8 cellular contexts compared by ENCODE assay signal in genomic region chrX:3707673-3708072, GRCh38. TPM values are rescaled to one million over a fixed set of nuclear protein-coding genes. Genes with fewer than 3 reads are reported as not detected.
DNase-seq lines count a peak whose midpoint lies in the region; ATAC-seq, FAIRE-seq and TF ChIP-seq lines count a peak whose summit lies in the region.
"Not testable (repeated sequence)": the region's sequence is repeated elsewhere in the genome, so short reads cannot be mapped to it uniquely, and the experiment has no call there.

No MANE protein-coding gene starts in this region.

- H3K27me3 ChIP-seq in CD8-positive, alpha-beta T cell (ENCODE audit: insufficient read depth, low read length); upper lobe of right lung: not testable (repeated sequence)

- peaks cover 33% of the 10 kb centered on the region for H3K4me1 ChIP-seq in CD8-positive, alpha-beta T cell (ENCODE audit: insufficient read depth, low read length)
- not testable (repeated sequence) for H3K4me1 ChIP-seq in mucosa of descending colon (ENCODE audit: low read depth); upper lobe of right lung

- H3K27ac ChIP-seq in CD8-positive, alpha-beta T cell (ENCODE audit: low read depth, low read length); upper lobe of right lung: not testable (repeated sequence)

- H3K9me3 ChIP-seq in CD8-positive, alpha-beta T cell (ENCODE audit: low read length); T-helper 17 cell (ENCODE audit: control insufficient read depth, low read length, poor library complexity, severe bottlenecking); mucosa of descending colon; upper lobe of right lung: not testable (repeated sequence)

- H3K27ac Mint-ChIP-seq in CD8-positive, alpha-beta T cell: peak overlapping the region; percentile 88
- peak overlapping the region; percentile 92 for H3K27ac Mint-ChIP-seq in T-helper 17 cell
- H3K27ac Mint-ChIP-seq in activated CD8-positive, alpha-beta memory T cell treated with anti-CD3 and anti-CD28 coated beads, Interleukin-2, amount 10 ng/mL, durations not matched to agents 7 days and 5 days: peak overlapping the region; percentile 86
- peak overlapping the region; percentile 12 for H3K27ac Mint-ChIP-seq in activated naive CD8-positive, alpha-beta T cell

- CTCF ChIA-PET in CD8-positive, alpha-beta T cell (lab: Charles Lee); activated CD8-positive, alpha-beta memory T cell treated with anti-CD3 and anti-CD28 coated beads, Interleukin-2, amount 10 ng/mL, durations not matched to agents 7 days and 5 days (lab: Charles Lee): not testable (repeated sequence)

- H3K36me3 ChIP-seq in CD8-positive, alpha-beta T cell (ENCODE audit: insufficient read depth, low read length); mucosa of descending colon (ENCODE audit: low read depth); upper lobe of right lung: not testable (repeated sequence)

- H3K36me3 Mint-ChIP-seq in CD8-positive, alpha-beta T cell: peaks cover 16% of the 10 kb centered on the region
- H3K36me3 Mint-ChIP-seq in T-helper 17 cell (ENCODE audit: low read depth); activated naive CD8-positive, alpha-beta T cell: not testable (repeated sequence)
- peaks cover 38% of the 10 kb centered on the region for H3K36me3 Mint-ChIP-seq in activated CD8-positive, alpha-beta memory T cell treated with anti-CD3 and anti-CD28 coated beads, Interleukin-2, amount 10 ng/mL, durations not matched to agents 7 days and 5 days

- DNase-seq in CD8-positive, alpha-beta T cell: peak in 2 of 7 experiments; percentile 34 to 46
- DNase-seq in NCI-H1417 (lab: John Stamatoyannopoulos, UW): peak in 2 of 3 experiments; percentile 39 to 81
- DNase-seq in T-helper 17 cell, mucosa of descending colon, upper lobe of right lung: not testable (repeated sequence)
- peak; percentile 40 for DNase-seq in activated CD8-positive, alpha-beta memory T cell treated with anti-CD3 and anti-CD28 coated beads, Interleukin-2, amount 10 ng/mL, durations not matched to agents 7 days and 5 days

- POLR2A ChIA-PET in CD8-positive, alpha-beta T cell (lab: Charles Lee): not testable (repeated sequence)

- H3K9me3 Mint-ChIP-seq in CD8-positive, alpha-beta T cell; activated CD8-positive, alpha-beta memory T cell treated with anti-CD3 and anti-CD28 coated beads, Interleukin-2, amount 10 ng/mL, durations not matched to agents 7 days and 5 days (ENCODE audit: low read depth); activated naive CD8-positive, alpha-beta T cell (ENCODE audit: low read depth): not testable (repeated sequence)

- H3K4me3 ChIP-seq in CD8-positive, alpha-beta T cell (ENCODE audit: low read depth, low read length); mucosa of descending colon; upper lobe of right lung: not testable (repeated sequence)

- H3K27me3 Mint-ChIP-seq in CD8-positive, alpha-beta T cell (ENCODE audit: low read depth); T-helper 17 cell; activated CD8-positive, alpha-beta memory T cell treated with anti-CD3 and anti-CD28 coated beads, Interleukin-2, amount 10 ng/mL, durations not matched to agents 7 days and 5 days; activated naive CD8-positive, alpha-beta T cell: not testable (repeated sequence)

- not testable (repeated sequence) for TF ChIP-seq CTCF in CD8-positive, alpha-beta T cell (IDR thresholded peaks at IDR 0.05); mucosa of descending colon (IDR thresholded peaks at IDR 0.05); upper lobe of right lung (IDR thresholded peaks at IDR 0.05)

- intact Hi-C loops in CD8-positive, alpha-beta T cell (cut with DNase I, micrococcal nuclease); mucosa of descending colon (cut with DNase I, micrococcal nuclease); upper lobe of right lung (cut with DNase I): not testable (repeated sequence)

- H3K4me3 Mint-ChIP-seq in CD8-positive, alpha-beta T cell: peak overlapping the region; percentile 37
- H3K4me3 Mint-ChIP-seq in T-helper 17 cell; activated naive CD8-positive, alpha-beta T cell: not testable (repeated sequence)
- peak overlapping the region; percentile 48 for H3K4me3 Mint-ChIP-seq in activated CD8-positive, alpha-beta memory T cell treated with anti-CD3 and anti-CD28 coated beads, Interleukin-2, amount 10 ng/mL, durations not matched to agents 7 days and 5 days

- peaks cover 51% of the 10 kb centered on the region for H3K4me1 Mint-ChIP-seq in CD8-positive, alpha-beta T cell (ENCODE audit: low read depth)
- not testable (repeated sequence) for H3K4me1 Mint-ChIP-seq in T-helper 17 cell
- H3K4me1 Mint-ChIP-seq in activated CD8-positive, alpha-beta memory T cell treated with anti-CD3 and anti-CD28 coated beads, Interleukin-2, amount 10 ng/mL, durations not matched to agents 7 days and 5 days: peaks cover 72% of the 10 kb centered on the region
- peaks cover 57% of the 10 kb centered on the region for H3K4me1 Mint-ChIP-seq in activated naive CD8-positive, alpha-beta T cell (ENCODE audit: low read depth)

- peak; percentile 23 for FAIRE-seq in endometrium (lab: Jason Lieb, UNC)

- ATAC-seq in CD8-positive, alpha-beta T cell: peak; percentile 78
- ATAC-seq in T-helper 17 cell (peak; percentile 74), mucosa of descending colon (peak; percentile 67), upper lobe of right lung (peak; percentile 39)
- ATAC-seq in activated CD8-positive, alpha-beta memory T cell treated with anti-CD3 and anti-CD28 coated beads, Interleukin-2, amount 10 ng/mL, durations not matched to agents 7 days and 5 days: peak; percentile 65

RNA-seq across cellular contexts. Expression of gene PRKX, which starts 5.8 kb away (rescaled TPM):
- total RNA-seq in CD8-positive, alpha-beta T cell: 10 to 100 TPM; 56.5 to 56.6 TPM
- total RNA-seq in T-helper 17 cell (10 to 100 TPM; 69.5 to 73.9 TPM), mucosa of descending colon (10 to 100 TPM; 10.5 to 22.4 (median 21.5) TPM), upper lobe of right lung (23.8 TPM)
- total RNA-seq in activated CD8-positive, alpha-beta memory T cell treated with anti-CD3 and anti-CD28 coated beads, Interleukin-2, amount 10 ng/mL, durations not matched to agents 7 days and 5 days: 10 to 100 TPM; 76.6 to 83.6 TPM

Comparison
In these comparisons a context has a peak if more than half of its experiments do, and no peak if none do; other contexts are left out.
1. H3K27ac Mint-ChIP-seq: peak in every context shown above with its lines; median percentile 92 in T-helper 17 cell; 88 in CD8-positive, alpha-beta T cell; 86 in activated CD8-positive, alpha-beta memory T cell treated with anti-CD3 and anti-CD28 coated beads, Interleukin-2, amount 10 ng/mL, durations not matched to agents 7 days and 5 days; 12 in activated naive CD8-positive, alpha-beta T cell.